10 cellular contexts compared by ENCODE assay signal in the genomic region with DNA sequence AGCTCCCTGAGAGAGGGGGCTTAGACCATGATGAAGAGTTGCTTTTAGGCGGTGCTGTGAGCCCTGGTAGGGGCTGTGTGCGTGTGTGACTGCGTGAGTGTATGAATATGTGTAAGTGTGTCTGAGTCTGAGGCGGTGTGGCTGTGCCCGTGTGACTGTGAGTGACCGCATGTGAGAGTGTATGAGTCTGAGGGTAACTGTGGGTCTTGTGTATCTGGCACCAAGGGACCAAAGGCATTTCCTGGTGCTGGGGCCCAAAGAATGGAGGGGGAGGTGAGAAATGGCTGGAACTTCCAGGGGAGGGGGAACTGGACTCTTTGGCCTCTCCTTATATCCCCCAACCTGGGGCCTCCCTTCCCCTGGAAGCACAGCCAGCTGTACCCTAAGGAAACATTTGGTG. TPM values are rescaled to one million over a fixed set of nuclear protein-coding genes. Genes with fewer than 3 reads are reported as not detected.
A peak's percentile ranks its signal among the peaks of the same experiment; 100 is the strongest.
DNase-seq lines count a peak whose midpoint lies in the region; ATAC-seq and TF ChIP-seq lines count a peak whose summit lies in the region.
"Had no signal": no experiment of that assay in that cellular context is flagged by ENCODE, and none has a peak within 500 bp of the region (broad histone marks: within the 10 kb centered on the region; RNA-seq: fewer than 3 reads in every experiment).

No MANE protein-coding gene starts in this region.

- TF ChIP-seq CTCF in chondrocyte (IDR thresholded peaks at IDR 0.05): no peak
- no peak for TF ChIP-seq CTCF in mesothelial cell of epicardium (IDR thresholded peaks at IDR 0.05; ENCODE audit: unreplicated experiment)
- no peak for TF ChIP-seq CTCF in type B pancreatic cell (conservative IDR thresholded peaks at IDR 0.05)

- peaks cover 54% of the 10 kb centered on the region for H3K4me1 Mint-ChIP-seq in chondrocyte (ENCODE audit: low read depth)
- H3K4me1 Mint-ChIP-seq in mesothelial cell of epicardium: peaks cover 48% of the 10 kb centered on the region
- H3K4me1 Mint-ChIP-seq in type B pancreatic cell (ENCODE audit: unreplicated experiment): peaks cover 41% of the 10 kb centered on the region
- peaks cover 18 to 29% of the 10 kb centered on the region in 2 donors for H3K4me1 Mint-ChIP-seq in immature natural killer cell

- H3K27ac Mint-ChIP-seq in activated naive CD4-positive, alpha-beta T cell treated with anti-CD3 and anti-CD28 coated beads, Interleukin-2, amount 50 U/mL, for 72 hours: peak overlapping the region; percentile 13 to 26
- H3K27ac Mint-ChIP-seq in chondrocyte (ENCODE audit: unreplicated experiment) (peak overlapping the region; percentile 98), mesothelial cell of epicardium (peak overlapping the region; percentile 95), type B pancreatic cell (peak overlapping the region; percentile 87), immature natural killer cell (peak overlapping the region in 3 of 6 donors; percentile 23 to 73 (median 29))
- H3K27ac Mint-ChIP-seq: activated naive CD8-positive, alpha-beta T cell treated with anti-CD3 and anti-CD28 coated beads, Interleukin-2, amount 10 ng/mL, durations not matched to agents 7 days and 5 days had no signal

- ATAC-seq in activated naive CD4-positive, alpha-beta T cell treated with anti-CD3 and anti-CD28 coated beads, Interleukin-2, amount 50 U/mL, for 72 hours: no peak

- H3K9me3 Mint-ChIP-seq in activated naive CD4-positive, alpha-beta T cell treated with anti-CD3 and anti-CD28 coated beads, Interleukin-2, amount 50 U/mL, for 72 hours: no peaks in the 10 kb centered on the region
- H3K9me3 Mint-ChIP-seq in chondrocyte (ENCODE audit: low read depth): no peaks in the 10 kb centered on the region
- no peaks in the 10 kb centered on the region for H3K9me3 Mint-ChIP-seq in mesothelial cell of epicardium
- H3K9me3 Mint-ChIP-seq in type B pancreatic cell: no peaks in the 10 kb centered on the region
- no peaks in the 10 kb centered on the region for H3K9me3 Mint-ChIP-seq in immature natural killer cell
- H3K9me3 Mint-ChIP-seq: activated naive CD8-positive, alpha-beta T cell treated with anti-CD3 and anti-CD28 coated beads, Interleukin-2, amount 10 ng/mL, durations not matched to agents 7 days and 5 days had no signal

- no peak for DNase-seq in activated naive CD4-positive, alpha-beta T cell treated with anti-CD3 and anti-CD28 coated beads, Interleukin-2, amount 50 U/mL, for 72 hours (ENCODE audit: low spot score in 2 of 2)
- no peak for DNase-seq in activated naive CD4-positive, alpha-beta T cell (lab: John Stamatoyannopoulos, UW)
- DNase-seq in chondrocyte (ENCODE audit: low spot score) (no peak), mesothelial cell of epicardium (ENCODE audit: low spot score in 2 of 2, unreplicated experiment in 2 of 2) (no peak), type B pancreatic cell (ENCODE audit: extremely low spot score, unreplicated experiment) (no peak), KG1 (lab: John Stamatoyannopoulos, UW) (no peak), T-helper 2 cell (no peak), immature natural killer cell (no peak)
- DNase-seq: activated naive CD8-positive, alpha-beta T cell treated with anti-CD3 and anti-CD28 coated beads, Interleukin-2, amount 10 ng/mL, durations not matched to agents 7 days and 5 days; NCI-H1092 had no signal

- peaks cover 12 to 16% of the 10 kb centered on the region in 2 donors for H3K36me3 Mint-ChIP-seq in activated naive CD4-positive, alpha-beta T cell treated with anti-CD3 and anti-CD28 coated beads, Interleukin-2, amount 50 U/mL, for 72 hours
- peaks cover 11% of the 10 kb centered on the region for H3K36me3 Mint-ChIP-seq in chondrocyte (ENCODE audit: low read depth)
- peaks cover 6% of the 10 kb centered on the region for H3K36me3 Mint-ChIP-seq in mesothelial cell of epicardium
- peaks cover 9% of the 10 kb centered on the region for H3K36me3 Mint-ChIP-seq in type B pancreatic cell
- peaks cover 9 to 14% (median 13%) of the 10 kb centered on the region in 3 donors for H3K36me3 Mint-ChIP-seq in immature natural killer cell

- H3K4me3 Mint-ChIP-seq in chondrocyte (ENCODE audit: unreplicated experiment) (peak overlapping the region; percentile 81), mesothelial cell of epicardium (peak overlapping the region; percentile 71), type B pancreatic cell (peak overlapping the region; percentile 90), immature natural killer cell (no peak overlapping the region)
- H3K4me3 Mint-ChIP-seq: activated naive CD8-positive, alpha-beta T cell treated with anti-CD3 and anti-CD28 coated beads, Interleukin-2, amount 10 ng/mL, durations not matched to agents 7 days and 5 days had no signal

- H3K27me3 Mint-ChIP-seq in chondrocyte (ENCODE audit: low read depth): no peaks in the 10 kb centered on the region
- no peaks in the 10 kb centered on the region for H3K27me3 Mint-ChIP-seq in mesothelial cell of epicardium (ENCODE audit: low read depth)
- H3K27me3 Mint-ChIP-seq in type B pancreatic cell: peaks cover 3% of the 10 kb centered on the region
- peaks cover 0 to 2% (median 0%) of the 10 kb centered on the region in 3 donors for H3K27me3 Mint-ChIP-seq in immature natural killer cell (ENCODE audit: low read depth in 3 of 3)
- H3K27me3 Mint-ChIP-seq: activated naive CD8-positive, alpha-beta T cell treated with anti-CD3 and anti-CD28 coated beads, Interleukin-2, amount 10 ng/mL, durations not matched to agents 7 days and 5 days had no signal

RNA-seq across cellular contexts. Expression of a gene that starts 1.1 kb away (rescaled TPM):
- 10 to 100 TPM; 41.8 to 44.2 TPM for total RNA-seq in activated naive CD4-positive, alpha-beta T cell treated with anti-CD3 and anti-CD28 coated beads, Interleukin-2, amount 50 U/mL, for 72 hours
- 32.0 to 33.7 TPM (median 32.9 TPM) in 3 replicates for total RNA-seq in chondrocyte
- total RNA-seq in mesothelial cell of epicardium: 112 to 114 TPM (median 113 TPM) in 3 replicates
- total RNA-seq in type B pancreatic cell (ENCODE audit: low replicate concordance): 10.8 and 53.8 TPM in 2 replicates
- polyA plus RNA-seq in immature natural killer cell: 10 to 100 TPM in 1 of 3 donors, 1 to 10 TPM in 2; 2.9 to 14.0 (median 5.0) TPM

RNA-seq across cellular contexts. Expression of a gene that starts 6.7 kb away (rescaled TPM):
- total RNA-seq in activated naive CD4-positive, alpha-beta T cell treated with anti-CD3 and anti-CD28 coated beads, Interleukin-2, amount 50 U/mL, for 72 hours: 100 to 1,000 TPM in 1 of 2 donors, 10 to 100 TPM in 1; 63.5 to 104 TPM
- 35.5 to 51.8 TPM (median 38.2 TPM) in 3 replicates for total RNA-seq in chondrocyte
- total RNA-seq in mesothelial cell of epicardium: 82.7 to 95.2 TPM (median 88.5 TPM) in 3 replicates
- total RNA-seq in type B pancreatic cell (ENCODE audit: low replicate concordance): 48.8 and 70.5 TPM in 2 replicates
- polyA plus RNA-seq in immature natural killer cell: 10 to 100 TPM; 43.7 to 61.2 (median 47.3) TPM

RNA-seq across cellular contexts. Expression of a gene that starts 9.3 kb away (rescaled TPM):
- total RNA-seq in activated naive CD4-positive, alpha-beta T cell treated with anti-CD3 and anti-CD28 coated beads, Interleukin-2, amount 50 U/mL, for 72 hours: under 1 TPM in 1 of 2 donors, not detected in 1; 0.64 TPM
- total RNA-seq in chondrocyte (not detected in 3 replicates), mesothelial cell of epicardium (0.61 to 0.84 TPM in 2 of 3 replicates, not detected in the other), type B pancreatic cell (ENCODE audit: low replicate concordance) (0.43 and 1.1 TPM in 2 replicates)
- polyA plus RNA-seq in immature natural killer cell: not detected

RNA-seq across cellular contexts. Expression of a gene that starts 15.5 kb away (rescaled TPM):
- 10 to 100 TPM; 41.9 to 63.6 TPM for total RNA-seq in activated naive CD4-positive, alpha-beta T cell treated with anti-CD3 and anti-CD28 coated beads, Interleukin-2, amount 50 U/mL, for 72 hours
- total RNA-seq in chondrocyte: 71.6 to 84.9 TPM (median 76.7 TPM) in 3 replicates
- 58.8 to 61.6 TPM (median 59.9 TPM) in 3 replicates for total RNA-seq in mesothelial cell of epicardium
- 59.0 and 79.7 TPM in 2 replicates for total RNA-seq in type B pancreatic cell (ENCODE audit: low replicate concordance)
- polyA plus RNA-seq in immature natural killer cell: 100 to 1,000 TPM in 1 of 3 donors, 10 to 100 TPM in 2; 75.8 to 135 (median 85.2) TPM

RNA-seq across cellular contexts. Expression of a gene that starts 24.3 kb away (rescaled TPM):
- 1 to 10 TPM in 1 of 2 donors, not detected in 1; 1.6 TPM for total RNA-seq in activated naive CD4-positive, alpha-beta T cell treated with anti-CD3 and anti-CD28 coated beads, Interleukin-2, amount 50 U/mL, for 72 hours
- total RNA-seq in chondrocyte: 0.20 TPM in 1 of 3 replicates, not detected in the others
- total RNA-seq in mesothelial cell of epicardium: 0.42 to 0.80 TPM in 2 of 3 replicates, not detected in the other
- 0.26 TPM in 1 of 2 replicates, not detected in the other for total RNA-seq in type B pancreatic cell (ENCODE audit: low replicate concordance)
- polyA plus RNA-seq in immature natural killer cell: not detected
- total RNA-seq: activated naive CD8-positive, alpha-beta T cell treated with anti-CD3 and anti-CD28 coated beads, Interleukin-2, amount 10 ng/mL, durations not matched to agents 7 days and 5 days had no signal

Comparison
In these comparisons a context has a peak if more than half of its experiments do, and no peak if none do; other contexts are left out.
1. H3K4me3 Mint-ChIP-seq: peak in chondrocyte (single experiment), mesothelial cell of epicardium (single experiment) and type B pancreatic cell (single experiment); none in immature natural killer cell (0 of 5).